27 cellular contexts compared by ENCODE assay signal in genomic region chrY:20546071-20546470, GRCh38. TPM values are rescaled to one million over a fixed set of nuclear protein-coding genes. Genes with fewer than 3 reads are reported as not detected.
"Had no signal": no experiment of that assay in that cellular context is flagged by ENCODE, and none has a peak within 500 bp of the region (broad histone marks: within the 10 kb centered on the region; RNA-seq: fewer than 3 reads in every experiment).

No MANE protein-coding gene starts in this region.

- H3K27me3 Mint-ChIP-seq: activated B cell treated with CpG ODN at 0.5 μM for 24 hours; activated CD4-positive, alpha-beta T cell treated with anti-CD3 and anti-CD28 coated beads for 36 hours; activated naive CD8-positive, alpha-beta T cell treated with anti-CD3 and anti-CD28 coated beads, Interleukin-2, amount 10 ng/mL, durations not matched to agents 7 days and 5 days; dendritic cell treated with granulocyte-macrophage colony-stimulating factor and Interleukin-4, amounts not matched to agents 40 ng/mL and 50 ng/mL, for 4 days; natural killer cell treated with Interleukin-12 subunit alpha and Interleukin-12 subunit beta and Interleukin-15 and Interleukin-18, amount 100 ng/mL, for 72 hours; progenitor cell of endocrine pancreas had no signal

- H3K4me1 Mint-ChIP-seq: activated B cell treated with CpG ODN at 0.5 μM for 24 hours; activated CD4-positive, alpha-beta T cell treated with anti-CD3 and anti-CD28 coated beads for 36 hours; activated naive CD8-positive, alpha-beta T cell treated with anti-CD3 and anti-CD28 coated beads, Interleukin-2, amount 10 ng/mL, durations not matched to agents 7 days and 5 days had no signal

- H3K4me3 ChIP-seq: gastrocnemius medialis, left ventricle myocardium inferior, spleen, thyroid gland had no signal

- DNase-seq: activated B cell treated with CpG ODN at 0.5 μM for 24 hours; activated CD4-positive, alpha-beta T cell treated with anti-CD3 and anti-CD28 coated beads for 36 hours; activated CD4-positive, alpha-beta T cell treated with anti-CD3 and anti-CD28 coated beads, Interleukin-2, amount 50 U/mL, for 4 hours; activated CD8-positive, alpha-beta memory T cell treated with anti-CD3 and anti-CD28 coated beads, Interleukin-2, amount 50 U/mL, for 48 hours; activated effector memory CD4-positive, alpha-beta T cell treated with Interleukin-2 at 50 U/mL for 16 hours; activated naive CD4-positive, alpha-beta T cell treated with anti-CD3 and anti-CD28 coated beads for 36 hours; activated naive CD8-positive, alpha-beta T cell treated with anti-CD3 and anti-CD28 coated beads, Interleukin-2, amount 10 ng/mL, durations not matched to agents 7 days and 5 days; activated T-cell treated with anti-CD3 and anti-CD28 coated beads, Interleukin-2, amount 50 U/mL, for 48 hours; amygdala; caudate nucleus; effector CD4-positive, alpha-beta T cell; gastrocnemius medialis; hypothalamus; left ventricle myocardium inferior; retina; spleen; stimulated activated CD4-positive, alpha-beta T cell treated with anti-CD3 and anti-CD28 coated beads, Interleukin-4, amount 100 ng/mL, for 1 hour; stimulated activated naive CD8-positive, alpha-beta T cell treated with anti-CD3 and anti-CD28 coated beads, Interleukin-15, Interleukin-2, amounts not matched to agents 100 U/mL and 50 U/mL, for 24 hours; substantia nigra; T1000; thyroid gland had no signal

- ATAC-seq: activated CD4-positive, alpha-beta T cell treated with anti-CD3 and anti-CD28 coated beads for 36 hours; gastrocnemius medialis; natural killer cell treated with Interleukin-12 subunit alpha and Interleukin-12 subunit beta and Interleukin-15 and Interleukin-18, amount 100 ng/mL, for 72 hours; stimulated activated naive CD8-positive, alpha-beta T cell treated with anti-CD3 and anti-CD28 coated beads, Interleukin-15, Interleukin-2, amounts not matched to agents 100 U/mL and 50 U/mL, for 24 hours had no signal

- H3K36me3 ChIP-seq: gastrocnemius medialis, left ventricle myocardium inferior, spleen, thyroid gland had no signal

- H3K9me3 ChIP-seq: gastrocnemius medialis, thyroid gland had no signal

- H3K4me1 ChIP-seq: gastrocnemius medialis, spleen, thyroid gland had no signal

- H3K9me3 Mint-ChIP-seq: activated naive CD8-positive, alpha-beta T cell treated with anti-CD3 and anti-CD28 coated beads, Interleukin-2, amount 10 ng/mL, durations not matched to agents 7 days and 5 days; dendritic cell treated with granulocyte-macrophage colony-stimulating factor and Interleukin-4, amounts not matched to agents 40 ng/mL and 50 ng/mL, for 4 days; natural killer cell treated with Interleukin-12 subunit alpha and Interleukin-12 subunit beta and Interleukin-15 and Interleukin-18, amount 100 ng/mL, for 72 hours; T-helper 1 cell treated with Interleukin-12 subunit alpha and Interleukin-12 subunit beta and Interleukin-4 antibody, amounts not matched to agents 30 μg/mL and 1 μg/mL, for 36 hours had no signal

- H3K4me3 Mint-ChIP-seq: activated B cell treated with CpG ODN at 0.5 μM for 24 hours; activated CD4-positive, alpha-beta T cell treated with anti-CD3 and anti-CD28 coated beads for 36 hours; activated naive CD4-positive, alpha-beta T cell treated with anti-CD3 and anti-CD28 coated beads for 36 hours; activated naive CD8-positive, alpha-beta T cell treated with anti-CD3 and anti-CD28 coated beads, Interleukin-2, amount 10 ng/mL, durations not matched to agents 7 days and 5 days; dendritic cell treated with granulocyte-macrophage colony-stimulating factor and Interleukin-4, amounts not matched to agents 40 ng/mL and 50 ng/mL, for 4 days; natural killer cell treated with Interleukin-12 subunit alpha and Interleukin-12 subunit beta and Interleukin-15 and Interleukin-18, amount 100 ng/mL, for 72 hours; T-helper 1 cell treated with Interleukin-12 subunit alpha and Interleukin-12 subunit beta and Interleukin-4 antibody, amounts not matched to agents 30 μg/mL and 1 μg/mL, for 36 hours had no signal

- H3K27ac Mint-ChIP-seq: activated B cell treated with CpG ODN at 0.5 μM for 24 hours; activated CD4-positive, alpha-beta T cell treated with anti-CD3 and anti-CD28 coated beads for 36 hours; activated naive CD4-positive, alpha-beta T cell treated with anti-CD3 and anti-CD28 coated beads for 36 hours; activated naive CD8-positive, alpha-beta T cell treated with anti-CD3 and anti-CD28 coated beads, Interleukin-2, amount 10 ng/mL, durations not matched to agents 7 days and 5 days; dendritic cell treated with granulocyte-macrophage colony-stimulating factor and Interleukin-4, amounts not matched to agents 40 ng/mL and 50 ng/mL, for 4 days; natural killer cell treated with Interleukin-12 subunit alpha and Interleukin-12 subunit beta and Interleukin-15 and Interleukin-18, amount 100 ng/mL, for 72 hours; progenitor cell of endocrine pancreas; T-helper 1 cell treated with Interleukin-12 subunit alpha and Interleukin-12 subunit beta and Interleukin-4 antibody, amounts not matched to agents 30 μg/mL and 1 μg/mL, for 36 hours had no signal

- H3K27me3 ChIP-seq: gastrocnemius medialis, spleen, thyroid gland had no signal

- H3K36me3 Mint-ChIP-seq: activated naive CD8-positive, alpha-beta T cell treated with anti-CD3 and anti-CD28 coated beads, Interleukin-2, amount 10 ng/mL, durations not matched to agents 7 days and 5 days; natural killer cell treated with Interleukin-12 subunit alpha and Interleukin-12 subunit beta and Interleukin-15 and Interleukin-18, amount 100 ng/mL, for 72 hours had no signal

- H3K27ac ChIP-seq: gastrocnemius medialis, thyroid gland had no signal

RNA-seq across cellular contexts. Expression of gene EIF1AY, which starts 29.5 kb away (rescaled TPM):
- total RNA-seq: osteocyte, progenitor cell of endocrine pancreas, ureter had no signal
